ENCODE assay signal across 10 cellular contexts in the genomic region with DNA sequence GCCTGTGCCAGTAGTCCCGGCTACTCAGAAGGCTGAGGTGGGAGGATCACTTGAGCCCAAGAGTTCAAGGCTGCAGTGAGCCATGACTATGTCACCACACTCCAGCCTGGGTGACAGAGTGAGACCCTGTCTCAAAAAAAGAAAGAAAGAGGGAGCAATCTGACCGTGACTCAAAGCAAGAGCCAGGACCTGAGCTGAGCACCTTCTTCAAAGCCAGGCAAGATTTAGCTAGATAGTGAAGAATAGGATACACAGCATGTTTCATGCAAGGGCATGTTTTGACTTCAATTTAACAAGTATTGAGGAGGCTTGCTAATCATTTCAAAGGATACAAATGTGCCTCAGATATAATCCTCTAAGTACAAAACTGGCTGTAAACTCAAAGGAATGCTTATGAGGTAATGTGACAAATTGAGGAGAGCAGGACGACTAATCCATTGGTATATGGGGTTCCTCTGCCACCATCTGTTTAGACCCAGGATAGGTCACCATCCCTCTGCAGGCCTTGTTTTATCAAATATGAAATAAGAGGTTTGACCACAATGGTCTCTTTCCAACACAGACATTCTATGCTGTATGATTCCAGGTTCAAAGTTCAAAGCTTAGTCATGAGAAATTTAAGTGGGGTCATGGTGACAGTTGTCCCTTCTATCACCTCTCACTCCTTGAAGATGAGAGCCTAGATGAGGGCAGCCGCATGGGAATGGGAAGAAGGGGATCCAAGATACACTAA. TPM values are rescaled to one million over a fixed set of nuclear protein-coding genes. Genes with fewer than 3 reads are reported as not detected.
DNase-seq lines count a peak whose midpoint lies in the region; ATAC-seq and TF ChIP-seq lines count a peak whose summit lies in the region.
"Had no signal": no experiment of that assay in that cellular context is flagged by ENCODE, and none has a peak within 500 bp of the region (broad histone marks: within the 10 kb centered on the region; RNA-seq: fewer than 3 reads in every experiment).

No MANE protein-coding gene starts in this region.

- H3K36me3 ChIP-seq in psoas muscle (ENCODE audit: insufficient read depth in 1 of 2, low read depth in 1 of 2), result no peaks in the 10 kb centered on the region
- H3K36me3 ChIP-seq: HAP-1 had no signal

- peak overlapping the region; percentile 18 to 92 (median 50) for H3K4me3 Mint-ChIP-seq in IgD-negative memory B cell
- peak overlapping the region; percentile 70 for H3K4me3 Mint-ChIP-seq in stimulated activated effector memory CD8-positive, alpha-beta T cell treated with anti-CD3 and anti-CD28 coated beads, Interleukin-12 subunit alpha, Interleukin-12 subunit beta, amount 100 ng/mL, for 72 hours

- no peak for TF ChIP-seq CTCF in choroid plexus epithelial cell (conservative IDR thresholded peaks at IDR 0.05; ENCODE audit: low read depth, low read length)
- TF ChIP-seq CTCF in psoas muscle (IDR thresholded peaks at IDR 0.05), result no peak

- DNase-seq in activated CD4-positive, alpha-beta T cell treated with anti-CD3 and anti-CD28 coated beads for 48 hours, result peak; percentile 28
- no peak for DNase-seq in activated CD4-positive, alpha-beta T cell treated with anti-CD3 and anti-CD28 coated beads for 1 hour
- DNase-seq in choroid plexus epithelial cell (ENCODE audit: low read depth) (peak; percentile 37), psoas muscle (no peak), HuH-7.5 (ENCODE audit: low spot score) (no peak), NCI-H1930 (lab: John Stamatoyannopoulos, UW) (no peak)
- DNase-seq in stimulated activated effector memory CD8-positive, alpha-beta T cell treated with anti-CD3 and anti-CD28 coated beads, Interleukin-12 subunit alpha, Interleukin-12 subunit beta, amount 100 ng/mL, for 72 hours (ENCODE audit: low spot score in 2 of 2), result no peak
- DNase-seq: NCI-H1417 had no signal

- intact Hi-C loops in psoas muscle (cut with DNase I), result no loop called here

- H3K9me3 Mint-ChIP-seq in IgD-negative memory B cell, result no peaks in the 10 kb centered on the region
- no peaks in the 10 kb centered on the region for H3K9me3 Mint-ChIP-seq in stimulated activated effector memory CD8-positive, alpha-beta T cell treated with anti-CD3 and anti-CD28 coated beads, Interleukin-12 subunit alpha, Interleukin-12 subunit beta, amount 100 ng/mL, for 72 hours

- H3K27ac Mint-ChIP-seq in IgD-negative memory B cell, result peak overlapping the region in 2 of 3 donors; percentile 61 to 76
- H3K27ac Mint-ChIP-seq in stimulated activated effector memory CD8-positive, alpha-beta T cell treated with anti-CD3 and anti-CD28 coated beads, Interleukin-12 subunit alpha, Interleukin-12 subunit beta, amount 100 ng/mL, for 72 hours, result peak overlapping the region; percentile 84

- H3K4me1 ChIP-seq in psoas muscle, result no peaks in the 10 kb centered on the region
- H3K4me1 ChIP-seq: HAP-1 had no signal

- H3K9me3 ChIP-seq in psoas muscle, result no peaks in the 10 kb centered on the region
- H3K9me3 ChIP-seq: HAP-1 had no signal

- H3K27me3 Mint-ChIP-seq in IgD-negative memory B cell, result no peaks in the 10 kb centered on the region

- peaks cover 3% of the 10 kb centered on the region for H3K36me3 Mint-ChIP-seq in IgD-negative memory B cell
- H3K36me3 Mint-ChIP-seq in stimulated activated effector memory CD8-positive, alpha-beta T cell treated with anti-CD3 and anti-CD28 coated beads, Interleukin-12 subunit alpha, Interleukin-12 subunit beta, amount 100 ng/mL, for 72 hours, result peaks cover 95% of the 10 kb centered on the region

- peaks cover 32 to 38% (median 36%) of the 10 kb centered on the region in 3 donors for H3K4me1 Mint-ChIP-seq in IgD-negative memory B cell
- H3K4me1 Mint-ChIP-seq in stimulated activated effector memory CD8-positive, alpha-beta T cell treated with anti-CD3 and anti-CD28 coated beads, Interleukin-12 subunit alpha, Interleukin-12 subunit beta, amount 100 ng/mL, for 72 hours, result peaks cover 80% of the 10 kb centered on the region

- no peak overlapping the region for H3K27ac ChIP-seq in psoas muscle

- no peaks in the 10 kb centered on the region for H3K27me3 ChIP-seq in psoas muscle (ENCODE audit: insufficient read depth in 3 of 3, low read length in 2 of 3)

- 58 to 78% (median 64%) methylated on average over 4 of the region's 4 CpGs for WGBS in psoas muscle, 3 donors

- peak; percentile 67 for ATAC-seq in stimulated activated effector memory CD8-positive, alpha-beta T cell treated with anti-CD3 and anti-CD28 coated beads, Interleukin-12 subunit alpha, Interleukin-12 subunit beta, amount 100 ng/mL, for 72 hours
- no peak for ATAC-seq in psoas muscle

- H3K4me3 ChIP-seq in choroid plexus epithelial cell (ENCODE audit: low read depth, low read length) (no peak overlapping the region), psoas muscle (no peak overlapping the region)
- H3K4me3 ChIP-seq: HAP-1 had no signal

RNA-seq across cellular contexts. Expression of a gene that starts 33.2 kb away (rescaled TPM):
- polyA plus RNA-seq in IgD-negative memory B cell (15.3 TPM), psoas muscle (1 to 10 TPM; 1.2 to 5.4 (median 1.7) TPM)
- total RNA-seq in psoas muscle, result 1 to 10 TPM; 2.1 to 4.0 (median 2.6) TPM

RNA-seq across cellular contexts. Expression of a gene that starts 59.7 kb away (rescaled TPM):
- 93.3 TPM for polyA plus RNA-seq in IgD-negative memory B cell
- 10 to 100 TPM; 37.9 to 61.0 (median 55.3) TPM for total RNA-seq in psoas muscle
- 10 to 100 TPM; 60.0 to 73.7 (median 71.3) TPM for polyA plus RNA-seq in psoas muscle

Comparison
In these comparisons a context has a peak if more than half of its experiments do, and no peak if none do; other contexts are left out.
1. DNase-seq: peak in activated CD4-positive, alpha-beta T cell treated with anti-CD3 and anti-CD28 coated beads for 48 hours (single experiment) and choroid plexus epithelial cell (single experiment); none in activated CD4-positive, alpha-beta T cell treated with anti-CD3 and anti-CD28 coated beads for 1 hour (single experiment), stimulated activated effector memory CD8-positive, alpha-beta T cell treated with anti-CD3 and anti-CD28 coated beads, Interleukin-12 subunit alpha, Interleukin-12 subunit beta, amount 100 ng/mL, for 72 hours (0 of 2), psoas muscle (0 of 2), HuH-7.5 (single experiment) and NCI-H1930 (0 of 2).